16 cellular contexts compared by ENCODE assay signal in the genomic region with DNA sequence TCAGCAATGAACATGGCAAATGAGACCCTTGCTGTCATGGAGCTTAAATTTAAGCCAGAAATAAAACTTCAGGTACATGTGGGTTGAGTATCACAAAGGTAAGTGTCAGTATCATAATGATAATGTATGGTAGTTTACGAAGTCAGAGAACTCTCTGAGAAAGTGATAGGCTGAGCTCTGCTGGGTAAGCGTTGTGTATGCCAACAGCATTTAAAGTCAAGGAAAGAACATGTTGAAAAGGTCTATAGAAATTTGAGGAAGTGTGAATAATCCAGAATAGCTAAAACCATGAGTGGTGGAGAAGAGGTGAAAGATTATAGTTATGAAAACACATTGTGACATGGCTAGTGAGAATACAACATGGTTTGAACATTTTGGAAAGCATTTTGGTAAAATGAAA. TPM values are rescaled to one million over a fixed set of nuclear protein-coding genes. Genes with fewer than 3 reads are reported as not detected.
DNase-seq lines count a peak whose midpoint lies in the region; ATAC-seq and TF ChIP-seq lines count a peak whose summit lies in the region.
"Had no signal": no experiment of that assay in that cellular context is flagged by ENCODE, and none has a peak within 500 bp of the region (broad histone marks: within the 10 kb centered on the region; RNA-seq: fewer than 3 reads in every experiment).

No MANE protein-coding gene starts in this region.

- peaks cover 47% of the 10 kb centered on the region for H3K4me1 Mint-ChIP-seq in activated CD4-positive, alpha-beta memory T cell treated with anti-CD3 and anti-CD28 coated beads, Interleukin-2, amount 10 ng/mL, durations not matched to agents 7 days and 5 days
- peaks cover 41% of the 10 kb centered on the region for H3K4me1 Mint-ChIP-seq in activated CD4-positive, alpha-beta memory T cell treated with anti-CD3 and anti-CD28 coated beads for 36 hours (ENCODE audit: low read depth)
- peaks cover 42% of the 10 kb centered on the region for H3K4me1 Mint-ChIP-seq in stimulated activated memory B cell treated with anti-CD40 and anti-IgM and Interleukin-4, amounts not matched to agents 10 μg/mL and 1 μg/mL and 100 μg/mL, for 72 hours

- no peaks in the 10 kb centered on the region for H3K9me3 ChIP-seq in breast epithelium

- H3K27me3 ChIP-seq in breast epithelium: no peaks in the 10 kb centered on the region

- no peak for DNase-seq in activated CD4-positive, alpha-beta memory T cell treated with anti-CD3 and anti-CD28 coated beads, Interleukin-2, amount 10 ng/mL, durations not matched to agents 7 days and 5 days
- DNase-seq in activated CD4-positive, alpha-beta memory T cell treated with anti-CD3 and anti-CD28 coated beads for 36 hours: no peak
- DNase-seq in SKM-1 treated with dmso at 0.1 percent for 144 hours (lab: John Stamatoyannopoulos, UW; ENCODE audit: unreplicated experiment): peak; percentile 68
- no peak for DNase-seq in coronary artery (ENCODE audit: low spot score)
- DNase-seq in activated CD4-positive, alpha-beta T cell treated with anti-CD3 and anti-CD28 coated beads for 1 hour: no peak
- DNase-seq in breast epithelium (ENCODE audit: low spot score in 2 of 2): no peak
- DNase-seq: aorta; endodermal cell; H9; head of caudate nucleus; mesendoderm; NCI-H1092; NCI-H748 treated with DMSO at 0.1 percent for 48 hours; stimulated activated CD4-positive, alpha-beta T cell treated with anti-CD3 and anti-CD28 coated beads, Interleukin-2, amount 100 ng/mL, for 48 hours had no signal

- H3K27me3 Mint-ChIP-seq in activated CD4-positive, alpha-beta memory T cell treated with anti-CD3 and anti-CD28 coated beads, Interleukin-2, amount 10 ng/mL, durations not matched to agents 7 days and 5 days: no peaks in the 10 kb centered on the region
- H3K27me3 Mint-ChIP-seq in activated CD4-positive, alpha-beta memory T cell treated with anti-CD3 and anti-CD28 coated beads for 36 hours: no peaks in the 10 kb centered on the region
- no peaks in the 10 kb centered on the region for H3K27me3 Mint-ChIP-seq in stimulated activated memory B cell treated with anti-CD40 and anti-IgM and Interleukin-4, amounts not matched to agents 10 μg/mL and 1 μg/mL and 100 μg/mL, for 72 hours

- H3K27ac ChIP-seq in coronary artery: no peak overlapping the region
- H3K27ac ChIP-seq in breast epithelium: no peak overlapping the region

- H3K9me3 Mint-ChIP-seq in activated CD4-positive, alpha-beta memory T cell treated with anti-CD3 and anti-CD28 coated beads, Interleukin-2, amount 10 ng/mL, durations not matched to agents 7 days and 5 days: no peaks in the 10 kb centered on the region
- no peaks in the 10 kb centered on the region for H3K9me3 Mint-ChIP-seq in activated CD4-positive, alpha-beta memory T cell treated with anti-CD3 and anti-CD28 coated beads for 36 hours
- H3K9me3 Mint-ChIP-seq in stimulated activated memory B cell treated with anti-CD40 and anti-IgM and Interleukin-4, amounts not matched to agents 10 μg/mL and 1 μg/mL and 100 μg/mL, for 72 hours: no peaks in the 10 kb centered on the region
- H3K9me3 Mint-ChIP-seq: endodermal cell, H9 had no signal

- peak; percentile 26 for ATAC-seq in HG03064 (IDR thresholded peaks at IDR 0.05; ENCODE audit: low read depth, unreplicated experiment)
- ATAC-seq in stimulated activated memory B cell treated with anti-CD40 and anti-IgM and Interleukin-4, amounts not matched to agents 10 μg/mL and 1 μg/mL and 100 μg/mL, for 72 hours: peak; percentile 67

- CTCF ChIA-PET in activated CD4-positive, alpha-beta memory T cell treated with anti-CD3 and anti-CD28 coated beads, Interleukin-2, amount 10 ng/mL, durations not matched to agents 7 days and 5 days (lab: Charles Lee): interaction anchor here (0.8 to 8.0 kb wide), 3 partner anchors 13 to 156 kb away, joined by 3 to 37 read pairs (median 4); a partner anchor contains a TSS
- CTCF ChIA-PET in activated CD4-positive, alpha-beta memory T cell treated with anti-CD3 and anti-CD28 coated beads for 36 hours (lab: Charles Lee): interaction anchor here (1.1 to 1.5 kb wide), 3 partner anchors 21 to 339 kb away, joined by 3 read pairs; no protein-coding TSS in a partner anchor

- POLR2A ChIA-PET in activated CD4-positive, alpha-beta memory T cell treated with anti-CD3 and anti-CD28 coated beads, Interleukin-2, amount 10 ng/mL, durations not matched to agents 7 days and 5 days (lab: Charles Lee): interaction anchor here (0.9 to 9.8 kb wide), 8 partner anchors 10 to 72 kb away, joined by 3 to 187 read pairs (median 6); a partner anchor contains a TSS
- POLR2A ChIA-PET in activated CD4-positive, alpha-beta memory T cell treated with anti-CD3 and anti-CD28 coated beads for 36 hours (lab: Charles Lee): interaction anchor here (0.5 to 5.5 kb wide), 2 partner anchors 19 to 148 kb away, joined by 3 to 92 read pairs; a partner anchor contains a TSS

- H3K27ac Mint-ChIP-seq in activated CD4-positive, alpha-beta memory T cell treated with anti-CD3 and anti-CD28 coated beads, Interleukin-2, amount 10 ng/mL, durations not matched to agents 7 days and 5 days: peak overlapping the region; percentile 59
- no peak overlapping the region for H3K27ac Mint-ChIP-seq in activated CD4-positive, alpha-beta memory T cell treated with anti-CD3 and anti-CD28 coated beads for 36 hours
- H3K27ac Mint-ChIP-seq in stimulated activated memory B cell treated with anti-CD40 and anti-IgM and Interleukin-4, amounts not matched to agents 10 μg/mL and 1 μg/mL and 100 μg/mL, for 72 hours: peak overlapping the region; percentile 50
- H3K27ac Mint-ChIP-seq: endodermal cell, H9 had no signal

- no peak overlapping the region for H3K4me3 Mint-ChIP-seq in activated CD4-positive, alpha-beta memory T cell treated with anti-CD3 and anti-CD28 coated beads, Interleukin-2, amount 10 ng/mL, durations not matched to agents 7 days and 5 days
- no peak overlapping the region for H3K4me3 Mint-ChIP-seq in activated CD4-positive, alpha-beta memory T cell treated with anti-CD3 and anti-CD28 coated beads for 36 hours
- H3K4me3 Mint-ChIP-seq in stimulated activated memory B cell treated with anti-CD40 and anti-IgM and Interleukin-4, amounts not matched to agents 10 μg/mL and 1 μg/mL and 100 μg/mL, for 72 hours: peak overlapping the region; percentile 1
- H3K4me3 Mint-ChIP-seq: endodermal cell, H9 had no signal

- H3K4me3 ChIP-seq in coronary artery (no peak overlapping the region), breast epithelium (no peak overlapping the region)

- H3K36me3 ChIP-seq in breast epithelium: no peaks in the 10 kb centered on the region

- TF ChIP-seq POLR2A in breast epithelium (IDR thresholded peaks at IDR 0.05): no peak

- no peak for TF ChIP-seq CTCF in coronary artery (IDR thresholded peaks at IDR 0.05)
- no peak for TF ChIP-seq CTCF in breast epithelium (IDR thresholded peaks at IDR 0.05)

- no peaks in the 10 kb centered on the region for H3K36me3 Mint-ChIP-seq in activated CD4-positive, alpha-beta memory T cell treated with anti-CD3 and anti-CD28 coated beads, Interleukin-2, amount 10 ng/mL, durations not matched to agents 7 days and 5 days (ENCODE audit: low read depth)
- no peaks in the 10 kb centered on the region for H3K36me3 Mint-ChIP-seq in activated CD4-positive, alpha-beta memory T cell treated with anti-CD3 and anti-CD28 coated beads for 36 hours
- H3K36me3 Mint-ChIP-seq in stimulated activated memory B cell treated with anti-CD40 and anti-IgM and Interleukin-4, amounts not matched to agents 10 μg/mL and 1 μg/mL and 100 μg/mL, for 72 hours: peaks cover under 1% of the 10 kb centered on the region

- H3K4me1 ChIP-seq in breast epithelium: no peaks in the 10 kb centered on the region

- intact Hi-C loops in activated CD4-positive, alpha-beta memory T cell treated with anti-CD3 and anti-CD28 coated beads for 36 hours (cut with micrococcal nuclease): loop anchor here (1.0 to 10.0 kb wide), 2 partner anchors 10 to 490 kb away; no protein-coding TSS in a partner anchor
- intact Hi-C loops in breast epithelium (cut with DNase I; ENCODE audit: low total_unique reads): no loop called here

RNA-seq across cellular contexts. Expression of a gene that starts 17.4 kb away (rescaled TPM):
- total RNA-seq in activated CD4-positive, alpha-beta memory T cell treated with anti-CD3 and anti-CD28 coated beads, Interleukin-2, amount 10 ng/mL, durations not matched to agents 7 days and 5 days: 100 to 1,000 TPM; 321 to 323 TPM
- total RNA-seq in activated CD4-positive, alpha-beta memory T cell treated with anti-CD3 and anti-CD28 coated beads for 36 hours: 10 to 100 TPM; 66.5 to 70.7 TPM
- 100 to 1,000 TPM in 1 of 3 donors, 10 to 100 TPM in 2; 56.0 to 103 (median 64.1) TPM for total RNA-seq in breast epithelium
